ENCODE assay signal across 8 cellular contexts in genomic region chr19:16417660-16418596, GRCh38. TPM values are rescaled to one million over a fixed set of nuclear protein-coding genes. Genes with fewer than 3 reads are reported as not detected.
A peak's percentile ranks its signal among the peaks of the same experiment; 100 is the strongest.
DNase-seq lines count a peak whose midpoint lies in the region; ATAC-seq and TF ChIP-seq lines count a peak whose summit lies in the region.

No MANE protein-coding gene starts in this region.

- H3K9me2 ChIP-seq in MM.1S (replicated peaks; ENCODE audit: insufficient read depth, low read length) = no peaks in the 10 kb centered on the region

- H3K4me3 ChIP-seq in MM.1S (ENCODE audit: low read length) (no peak overlapping the region), right lobe of liver (no peak overlapping the region)

- DNase-seq in NCI-H2081 (lab: John Stamatoyannopoulos, UW) (peak; percentile 38 to 50), NCI-H2081 treated with DMSO at 0.1 percent for 48 hours (lab: John Stamatoyannopoulos, UW) (no peak), MM.1S (peak; percentile 53), cerebellum (ENCODE audit: low spot score) (peak; percentile 73), right lobe of liver (peak in 2 of 3 donors; percentile 47 to 68), NCI-H1930 (lab: John Stamatoyannopoulos, UW) (no peak)
- DNase-seq in activated CD4-positive, alpha-beta T cell treated with anti-CD3 and anti-CD28 coated beads for 48 hours = peak; percentile 77
- DNase-seq in stimulated activated CD8-positive, alpha-beta memory T cell treated with anti-CD3 and anti-CD28 coated beads, Interleukin-12 subunit alpha, Interleukin-12 subunit beta, amount 100 ng/mL, for 4 hours (ENCODE audit: low read depth) = peak; percentile 37

- H3F3A ChIP-seq in MM.1S (ENCODE audit: insufficient read depth, low read length) = no peaks in the 10 kb centered on the region

- no peak overlapping the region for H3K4me2 ChIP-seq in MM.1S (ENCODE audit: low read depth, low read length)

- H3K27me3 ChIP-seq in MM.1S (replicated peaks; ENCODE audit: insufficient read depth, low read length) (no peaks in the 10 kb centered on the region), right lobe of liver (no peaks in the 10 kb centered on the region)

- H3K79me2 ChIP-seq in MM.1S (ENCODE audit: low read length) = no peaks in the 10 kb centered on the region; the same call in 1 of the 2 replicates

- H3K27ac ChIP-seq in MM.1S (ENCODE audit: low read length) (no peak overlapping the region), right lobe of liver (no peak overlapping the region)

- TF ChIP-seq CTCF in MM.1S (IDR thresholded peaks at IDR 0.05; ENCODE audit: low read length) = peak; percentile 85
- peak; percentile 61 to 81 (median 77) for TF ChIP-seq CTCF in right lobe of liver (IDR thresholded peaks at IDR 0.05)

- no peak for TF ChIP-seq POLR2A in right lobe of liver (IDR thresholded peaks at IDR 0.05)

- 0 out of 2 replicates have a peak, but pooled peaks cover 3% of the 10 kb centered on the region for H3K36me3 ChIP-seq in MM.1S (replicated peaks; ENCODE audit: insufficient read depth, low read length)
- peaks cover 0 to 52% (median 25%) of the 10 kb centered on the region in 4 donors for H3K36me3 ChIP-seq in right lobe of liver

- no peaks in the 10 kb centered on the region for H3K9me3 ChIP-seq in MM.1S (replicated peaks; ENCODE audit: insufficient read depth, low read length)
- H3K9me3 ChIP-seq in right lobe of liver = no peaks in the 10 kb centered on the region

- no peaks in the 10 kb centered on the region for H4K20me1 ChIP-seq in MM.1S (ENCODE audit: insufficient read depth, low read length)

- intact Hi-C loops in right lobe of liver (cut with DNase I) = no loop called here

- peak; percentile 74 to 83 (median 78) for ATAC-seq in right lobe of liver

- 55% methylated on average over 23 of the region's 33 CpGs for WGBS in right lobe of liver (ENCODE audit: insufficient coverage, low coverage, low lambda C conversion rate, missing lambda C conversion rate)

- no peak overlapping the region for H2AFZ ChIP-seq in MM.1S (ENCODE audit: low read length)

- H3K4me1 ChIP-seq in MM.1S (ENCODE audit: low read length) = no peaks in the 10 kb centered on the region
- H3K4me1 ChIP-seq in right lobe of liver = no peaks in the 10 kb centered on the region

- H3K9ac ChIP-seq in MM.1S (ENCODE audit: low read length) = no peak overlapping the region

RNA-seq across cellular contexts. Expression of gene EPS15L1, which starts 53.8 kb away (rescaled TPM):
- 30.4 TPM for total RNA-seq in cerebellum
- 10 to 100 TPM in 4 of 6 experiments, 1 to 10 TPM in 2; 6.3 to 22.5 (median 13.8) TPM for total RNA-seq in right lobe of liver

Comparison
In these comparisons a context has a peak if more than half of its experiments do, and no peak if none do; other contexts are left out.
1. DNase-seq: peak in NCI-H2081 (2 of 2), MM.1S (single experiment), activated CD4-positive, alpha-beta T cell treated with anti-CD3 and anti-CD28 coated beads for 48 hours (single experiment), cerebellum (single experiment), right lobe of liver (2 of 3) and stimulated activated CD8-positive, alpha-beta memory T cell treated with anti-CD3 and anti-CD28 coated beads, Interleukin-12 subunit alpha, Interleukin-12 subunit beta, amount 100 ng/mL, for 4 hours (single experiment); none in NCI-H2081 treated with DMSO at 0.1 percent for 48 hours (single experiment) and NCI-H1930 (0 of 2).